Comparison of ENCODE assay signal across 19 cellular contexts in the genomic region with DNA sequence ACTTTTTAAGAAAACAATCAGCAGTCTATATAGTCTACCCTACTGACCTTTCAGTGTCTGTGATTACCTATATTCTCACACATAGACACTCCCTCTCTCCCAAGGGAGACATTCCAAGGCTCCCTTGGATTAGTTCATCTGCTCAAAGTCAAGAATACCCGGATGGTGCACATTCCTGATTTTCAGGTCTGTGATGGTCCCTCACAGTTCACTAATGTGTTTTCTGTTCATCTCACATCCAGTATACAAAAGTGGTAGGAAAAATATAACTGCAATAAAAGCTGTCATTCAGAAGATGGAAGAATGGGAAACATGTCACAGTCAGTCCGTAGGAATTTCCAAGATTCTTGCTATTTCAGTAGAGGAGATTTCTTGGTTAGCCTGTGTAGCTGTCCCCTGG.
"Had no signal": no experiment of that assay in that cellular context is flagged by ENCODE, and none has a peak within 500 bp of the region (broad histone marks: within the 10 kb centered on the region; RNA-seq: fewer than 3 reads in every experiment).

No MANE protein-coding gene starts in this region.

- ATAC-seq: heart left ventricle; left colon; left ventricle myocardium superior; naive thymus-derived CD4-positive, alpha-beta T cell; psoas muscle had no signal

- H3K36me3 ChIP-seq: heart left ventricle, sigmoid colon had no signal

- H3K27me3 Mint-ChIP-seq: naive thymus-derived CD4-positive, alpha-beta T cell; type B pancreatic cell had no signal

- H3K36me3 Mint-ChIP-seq: type B pancreatic cell had no signal

- H3K4me3 Mint-ChIP-seq: naive thymus-derived CD4-positive, alpha-beta T cell; nephron progenitor cell; type B pancreatic cell had no signal

- H3K4me1 Mint-ChIP-seq: nephron progenitor cell had no signal

- H3K27ac Mint-ChIP-seq: naive thymus-derived CD4-positive, alpha-beta T cell; nephron progenitor cell; type B pancreatic cell had no signal

- H3K4me3 ChIP-seq: dorsolateral prefrontal cortex, heart left ventricle, lung, psoas muscle, sigmoid colon had no signal

- H3K27me3 ChIP-seq: dorsolateral prefrontal cortex, heart left ventricle, sigmoid colon had no signal

- H3K9me3 Mint-ChIP-seq: type B pancreatic cell had no signal

- DNase-seq: cortex of kidney; dorsolateral prefrontal cortex; effector CD8-positive, alpha-beta T cell; heart left ventricle; hippocampal formation; left colon; left ventricle myocardium superior; mesendoderm; naive thymus-derived CD4-positive, alpha-beta T cell; nephron progenitor cell; psoas muscle; retina; sigmoid colon; small intestine; stimulated activated CD4-positive, alpha-beta T cell treated with anti-CD3 and anti-CD28 coated beads, Interleukin-12 subunit alpha, Interleukin-12 subunit beta, amount 100 ng/mL, for 4 hours; stimulated activated naive CD4-positive, alpha-beta T cell treated with Interleukin-2 at 50 U/mL for 16 hours had no signal

- H3K27ac ChIP-seq: dorsolateral prefrontal cortex, heart left ventricle, parathyroid adenoma, psoas muscle, sigmoid colon had no signal
